ENCODE assay signal across 11 cellular contexts in genomic region chr12:124752437-124753229, GRCh38.
DNase-seq lines count a peak whose midpoint lies in the region; ATAC-seq, FAIRE-seq and TF ChIP-seq lines count a peak whose summit lies in the region.
"Had no signal": no experiment of that assay in that cellular context is flagged by ENCODE, and none has a peak within 500 bp of the region (broad histone marks: within the 10 kb centered on the region; RNA-seq: fewer than 3 reads in every experiment).

No MANE protein-coding gene starts in this region.

- H3K36me3 ChIP-seq in HepG2 (replicated peaks in 1 of 2; ENCODE audit: control insufficient read depth in 1 of 2, insufficient read depth in 2 of 2, low read length in 2 of 2) (no peaks in the 10 kb centered on the region), right lobe of liver (no peaks in the 10 kb centered on the region), vagina (no peaks in the 10 kb centered on the region)

- no peak for TF ChIP-seq EP300 in HepG2 (IDR thresholded peaks at IDR 0.05; ENCODE audit: low read depth in 2 of 2, low read length in 2 of 2)
- TF ChIP-seq EP300 in HepG2 (CRISPR knock-in tag; IDR thresholded peaks at IDR 0.05; ENCODE audit: borderline replicate concordance) = no peak

- TF ChIP-seq CTCF in HepG2 (CRISPR knock-in tag; IDR thresholded peaks at IDR 0.05) (no peak), right lobe of liver (IDR thresholded peaks at IDR 0.05) (no peak), vagina (IDR thresholded peaks at IDR 0.05) (no peak)

- TF ChIP-seq RAD21 in HepG2 (CRISPR knock-in tag; IDR thresholded peaks at IDR 0.05) = no peak

- H3K4me2 ChIP-seq in HepG2 (ENCODE audit: low read depth, low read length) = no peak overlapping the region

- H3K4me1 ChIP-seq in HepG2 (ENCODE audit: insufficient read depth, low read length) (peaks cover 29% of the 10 kb centered on the region), right lobe of liver (peaks cover 0 to 48% (median 23%) of the 10 kb centered on the region in 4 donors), right cardiac atrium (ENCODE audit: control insufficient read depth, insufficient read depth, low read length) (peaks cover 13% of the 10 kb centered on the region), vagina (peaks cover 46% of the 10 kb centered on the region)

- intact Hi-C loops in HepG2 (cut with micrococcal nuclease; ENCODE audit: unreplicated experiment) = no loop called here
- intact Hi-C loops in right lobe of liver (cut with DNase I) = loop anchor here in 1 of 2 donors (10.0 kb wide), 1 partner anchor 378 kb away; no protein-coding TSS in a partner anchor
- intact Hi-C loops in right cardiac atrium (cut with DNase I) = no loop called here
- intact Hi-C loops in vagina (cut with DNase I) = no loop called here

- CTCF ChIA-PET in HepG2 (lab: Yijun Ruan, JAX; ENCODE audit: low intra/inter-chr PET ratio, low total read pairs) = no interaction called here

- H3K9me3 ChIP-seq in HepG2 (ENCODE audit: low read length) = no peaks in the 10 kb centered on the region; the same call in 1 of the 2 replicates
- no peaks in the 10 kb centered on the region for H3K9me3 ChIP-seq in right lobe of liver
- no peaks in the 10 kb centered on the region for H3K9me3 ChIP-seq in right cardiac atrium (ENCODE audit: control insufficient read depth, low read length)
- no peaks in the 10 kb centered on the region for H3K9me3 ChIP-seq in vagina

- no peak overlapping the region for H3K4me3 ChIP-seq in HepG2 (replicated peaks in 1 of 3; ENCODE audit: insufficient read depth in 1 of 3, low read depth in 2 of 3, low read length in 3 of 3)
- no peak overlapping the region for H3K4me3 ChIP-seq in right lobe of liver
- no peak overlapping the region for H3K4me3 ChIP-seq in right cardiac atrium (ENCODE audit: low read length)
- H3K4me3 ChIP-seq in vagina = no peak overlapping the region

- H4K20me1 ChIP-seq in HepG2 (ENCODE audit: insufficient read depth, low read length) = no peaks in the 10 kb centered on the region

- FAIRE-seq in HepG2 (lab: Jason Lieb, UNC) = no peak
- FAIRE-seq: endothelial cell of umbilical vein, small intestine had no signal

- no peak overlapping the region for H3K27ac ChIP-seq in HepG2 (ENCODE audit: extremely low read length, insufficient read depth, low read length)
- H3K27ac ChIP-seq in right lobe of liver = no peak overlapping the region
- peak overlapping the region; percentile 37 for H3K27ac ChIP-seq in right cardiac atrium (ENCODE audit: low read length)
- H3K27ac ChIP-seq in vagina = peak overlapping the region; percentile 48

- WGBS in HepG2 (ENCODE audit: low lambda C conversion rate) = 37% methylated on average over 10 of the region's 10 CpGs
- WGBS in right lobe of liver (ENCODE audit: insufficient coverage, low coverage, low lambda C conversion rate, missing lambda C conversion rate) = 46% methylated on average over 5 of the region's 10 CpGs
- WGBS in right cardiac atrium = 68% methylated on average over 10 of the region's 10 CpGs

- no peak for ATAC-seq in HepG2
- no peak for ATAC-seq in right lobe of liver
- ATAC-seq in right cardiac atrium = peak; percentile 1 to 8
- no peak for ATAC-seq in GM21390 (IDR thresholded peaks at IDR 0.05; ENCODE audit: unreplicated experiment)

- no peak for TF ChIP-seq POLR2A in HepG2 (IDR thresholded peaks at IDR 0.05; ENCODE audit: insufficient read depth in 1 of 2, low read depth in 2 of 2, low read length in 2 of 2)
- no peak for TF ChIP-seq POLR2A in right lobe of liver (IDR thresholded peaks at IDR 0.05)
- TF ChIP-seq POLR2A in vagina (IDR thresholded peaks at IDR 0.05) = no peak

- DNase-seq in HepG2 (ENCODE audit: low spot score) = no peak
- DNase-seq in right lobe of liver = no peak
- peak; percentile 69 for DNase-seq in amniotic epithelial cell (ENCODE audit: low read depth)
- DNase-seq in right cardiac atrium = peak in 1 of 3 donors; percentile 73
- no peak for DNase-seq in vagina (ENCODE audit: extremely low spot score in 2 of 2)
- DNase-seq in stimulated activated CD4-positive, alpha-beta T cell treated with anti-CD3 and anti-CD28 coated beads, Interleukin-2, amount 100 ng/mL, for 24 hours = no peak
- no peak for DNase-seq in cortex of kidney (lab: John Stamatoyannopoulos, UW)
- DNase-seq: OCI-M1, small intestine had no signal

- H3K79me2 ChIP-seq in HepG2 (ENCODE audit: insufficient read depth, low read length) = no peaks in the 10 kb centered on the region

- H2AFZ ChIP-seq in HepG2 (ENCODE audit: low read length) = no peak overlapping the region

- H3K9ac ChIP-seq in HepG2 (ENCODE audit: insufficient read depth, low read depth, low read length) = no peak overlapping the region

- POLR2A ChIA-PET in HepG2 (lab: Yijun Ruan, JAX) = no interaction called here

- in situ Hi-C loops in HepG2 (cut with HindIII; ENCODE audit: extremely low pct_ligation_motif_present, low pct_unique_long_range_greater_than_20kb) = no loop called here

- no TSS peak for BruUV-seq in HepG2 (replicated peaks; lab: Mats Ljungman, UMichigan)

- H3K27me3 ChIP-seq in HepG2 (ENCODE audit: control insufficient read depth in 1 of 2, insufficient read depth in 2 of 2, low read length in 2 of 2) (peaks cover 2 to 46% of the 10 kb centered on the region in 2 experiments; a peak in 4 of 5 replicates), right lobe of liver (no peaks in the 10 kb centered on the region), right cardiac atrium (ENCODE audit: control insufficient read depth, insufficient read depth) (no peaks in the 10 kb centered on the region), vagina (no peaks in the 10 kb centered on the region)

TF ChIP-seq in HepG2, 621 proteins besides CTCF, POLR2A, EP300 and RAD21:
- TF ChIP-seq RFX3 (CRISPR knock-in tag; IDR thresholded peaks at IDR 0.05) (no peak), NFYB (CRISPR knock-in tag; IDR thresholded peaks at IDR 0.05) (no peak), RBAK (CRISPR knock-in tag; IDR thresholded peaks at IDR 0.05) (peak; percentile 81), ZNF12 (CRISPR knock-in tag; IDR thresholded peaks at IDR 0.05) (peak; percentile 97), THRA (CRISPR knock-in tag; IDR thresholded peaks at IDR 0.05; ENCODE audit: borderline replicate concordance) (no peak), ZNF451 (CRISPR knock-in tag; IDR thresholded peaks at IDR 0.05) (no peak)

Comparison
In these comparisons a context has a peak if more than half of its experiments do, and no peak if none do; other contexts are left out.
1. ATAC-seq: peak in right cardiac atrium (2 of 2); none in HepG2 (single experiment), right lobe of liver (0 of 4) and GM21390 (single experiment).
2. H3K27ac ChIP-seq: peak in right cardiac atrium (single experiment) and vagina (single experiment); none in HepG2 (single experiment) and right lobe of liver (0 of 3).